Comparison of ENCODE assay signal across 27 cellular contexts in the genomic region with DNA sequence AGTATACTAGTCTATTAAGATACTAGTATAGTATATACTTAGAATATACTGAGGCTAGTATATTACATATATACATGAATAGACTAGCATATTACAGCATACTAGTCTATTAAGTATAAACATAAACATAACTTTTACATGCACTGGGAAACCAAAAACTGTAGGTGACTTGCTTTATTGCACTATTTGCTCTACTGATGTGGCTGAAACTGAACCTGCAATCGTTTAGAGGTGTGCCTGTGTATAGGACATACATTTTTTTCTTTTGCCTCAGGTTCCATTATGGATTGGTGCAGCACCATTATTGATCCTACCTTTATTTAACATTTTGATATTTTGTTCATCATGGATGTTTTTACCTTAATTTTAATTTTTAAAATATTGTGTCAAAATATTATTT.
"Had no signal": no experiment of that assay in that cellular context is flagged by ENCODE, and none has a peak within 500 bp of the region (broad histone marks: within the 10 kb centered on the region; RNA-seq: fewer than 3 reads in every experiment).

No MANE protein-coding gene starts in this region.

- H3K27ac ChIP-seq: stomach, suprapubic skin, testis, thoracic aorta, thyroid gland, tibial artery, tibial nerve, transverse colon, upper lobe of left lung, upper lobe of right lung, uterus, vagina had no signal

- H3K4me3 ChIP-seq: stomach, suprapubic skin, testis, thoracic aorta, thyroid gland, tibial artery, tibial nerve, transverse colon, upper lobe of left lung, upper lobe of right lung, uterus, vagina had no signal

- H3K4me1 ChIP-seq: stomach, suprapubic skin, testis, tibial artery, tibial nerve, transverse colon, upper lobe of left lung, upper lobe of right lung, uterus, vagina had no signal

- ATAC-seq: stimulated activated effector memory CD8-positive, alpha-beta T cell treated with anti-CD3 and anti-CD28 coated beads, Interleukin-12 subunit alpha, Interleukin-12 subunit beta, amount 100 ng/mL, for 72 hours; stimulated activated memory B cell treated with anti-CD40 and anti-IgM and Interleukin-4, amounts not matched to agents 10 μg/mL and 1 μg/mL and 100 μg/mL, for 72 hours; stimulated activated naive B cell treated with anti-CD40 and anti-IgM and Interleukin-4, amounts not matched to agents 10 μg/mL and 1 μg/mL and 100 μg/mL, for 72 hours; stimulated activated naive CD8-positive, alpha-beta T cell treated with anti-CD3 and anti-CD28 coated beads, Interleukin-15, amount 100 ng/mL, for 72 hours; stimulated activated naive CD8-positive, alpha-beta T cell treated with anti-CD3 and anti-CD28 coated beads, Interleukin-15, Interleukin-2, amounts not matched to agents 100 U/mL and 50 U/mL, for 24 hours; upper lobe of right lung had no signal

- H3K9me3 ChIP-seq: suprapubic skin, testis, thoracic aorta, thyroid gland, upper lobe of right lung, uterus, vagina had no signal

- DNase-seq: stimulated activated CD4-positive, alpha-beta T cell treated with anti-CD3 and anti-CD28 coated beads, Interleukin-2, amount 100 ng/mL, for 48 hours; stimulated activated CD4-positive, alpha-beta T cell treated with anti-CD3 and anti-CD28 coated beads, Interleukin-4, amount 100 ng/mL, for 1 hour; stimulated activated CD4-positive, alpha-beta T cell treated with anti-CD3 and anti-CD28 coated beads, Interleukin-4, amount 100 ng/mL, for 24 hours; stimulated activated CD4-positive, alpha-beta T cell treated with anti-CD3 and anti-CD28 coated beads, Interleukin-4, amount 100 ng/mL, for 4 hours; stimulated activated naive B cell treated with anti-CD40 and anti-IgM and Interleukin-4, amounts not matched to agents 10 μg/mL and 1 μg/mL and 100 μg/mL, for 72 hours; stimulated activated naive CD4-positive, alpha-beta T cell; stimulated activated naive CD4-positive, alpha-beta T cell treated with Interleukin-2 at 50 U/mL for 16 hours; stimulated activated naive CD8-positive, alpha-beta T cell treated with anti-CD3 and anti-CD28 coated beads, Interleukin-15, amount 100 ng/mL, for 72 hours; stimulated activated naive CD8-positive, alpha-beta T cell treated with anti-CD3 and anti-CD28 coated beads, Interleukin-15, Interleukin-2, amounts not matched to agents 100 U/mL and 50 U/mL, for 24 hours; stomach; substantia nigra; testis; thyroid gland; tibial artery; transverse colon; trophoblast cell; upper lobe of left lung; upper lobe of right lung; uterus had no signal

- H3K4me3 Mint-ChIP-seq: stimulated activated effector memory CD8-positive, alpha-beta T cell treated with anti-CD3 and anti-CD28 coated beads, Interleukin-12 subunit alpha, Interleukin-12 subunit beta, amount 100 ng/mL, for 72 hours; stimulated activated memory B cell treated with anti-CD40 and anti-IgM and Interleukin-4, amounts not matched to agents 10 μg/mL and 1 μg/mL and 100 μg/mL, for 72 hours; stimulated activated naive B cell treated with anti-CD40 and anti-IgM and Interleukin-4, amounts not matched to agents 10 μg/mL and 1 μg/mL and 100 μg/mL, for 72 hours; stimulated activated naive CD8-positive, alpha-beta T cell treated with anti-CD3 and anti-CD28 coated beads, Interleukin-15, amount 100 ng/mL, for 72 hours; stimulated activated naive CD8-positive, alpha-beta T cell treated with anti-CD3 and anti-CD28 coated beads, Interleukin-15, Interleukin-2, amounts not matched to agents 100 ng/mL and 50 ng/mL, for 24 hours; type B pancreatic cell had no signal

- H3K27me3 Mint-ChIP-seq: stimulated activated memory B cell treated with anti-CD40 and anti-IgM and Interleukin-4, amounts not matched to agents 10 μg/mL and 1 μg/mL and 100 μg/mL, for 72 hours; stimulated activated naive CD8-positive, alpha-beta T cell treated with anti-CD3 and anti-CD28 coated beads, Interleukin-15, amount 100 ng/mL, for 72 hours; type B pancreatic cell had no signal

- H3K36me3 ChIP-seq: stomach, suprapubic skin, thoracic aorta, thyroid gland, tibial artery, tibial nerve, transverse colon, upper lobe of left lung, upper lobe of right lung, uterus, vagina had no signal

- H3K9me3 Mint-ChIP-seq: stimulated activated effector memory CD8-positive, alpha-beta T cell treated with anti-CD3 and anti-CD28 coated beads, Interleukin-12 subunit alpha, Interleukin-12 subunit beta, amount 100 ng/mL, for 72 hours; stimulated activated naive CD8-positive, alpha-beta T cell treated with anti-CD3 and anti-CD28 coated beads, Interleukin-15, amount 100 ng/mL, for 72 hours; stimulated activated naive CD8-positive, alpha-beta T cell treated with anti-CD3 and anti-CD28 coated beads, Interleukin-15, Interleukin-2, amounts not matched to agents 100 ng/mL and 50 ng/mL, for 24 hours; type B pancreatic cell had no signal

- H3K36me3 Mint-ChIP-seq: stimulated activated effector memory CD8-positive, alpha-beta T cell treated with anti-CD3 and anti-CD28 coated beads, Interleukin-12 subunit alpha, Interleukin-12 subunit beta, amount 100 ng/mL, for 72 hours; stimulated activated memory B cell treated with anti-CD40 and anti-IgM and Interleukin-4, amounts not matched to agents 10 μg/mL and 1 μg/mL and 100 μg/mL, for 72 hours; stimulated activated naive B cell treated with anti-CD40 and anti-IgM and Interleukin-4, amounts not matched to agents 10 μg/mL and 1 μg/mL and 100 μg/mL, for 72 hours; type B pancreatic cell had no signal

- H3K4me1 Mint-ChIP-seq: stimulated activated effector memory CD8-positive, alpha-beta T cell treated with anti-CD3 and anti-CD28 coated beads, Interleukin-12 subunit alpha, Interleukin-12 subunit beta, amount 100 ng/mL, for 72 hours; stimulated activated memory B cell treated with anti-CD40 and anti-IgM and Interleukin-4, amounts not matched to agents 10 μg/mL and 1 μg/mL and 100 μg/mL, for 72 hours; stimulated activated naive B cell treated with anti-CD40 and anti-IgM and Interleukin-4, amounts not matched to agents 10 μg/mL and 1 μg/mL and 100 μg/mL, for 72 hours; stimulated activated naive CD8-positive, alpha-beta T cell treated with anti-CD3 and anti-CD28 coated beads, Interleukin-15, amount 100 ng/mL, for 72 hours had no signal

- H3K27ac Mint-ChIP-seq: stimulated activated effector memory CD8-positive, alpha-beta T cell treated with anti-CD3 and anti-CD28 coated beads, Interleukin-12 subunit alpha, Interleukin-12 subunit beta, amount 100 ng/mL, for 72 hours; stimulated activated memory B cell treated with anti-CD40 and anti-IgM and Interleukin-4, amounts not matched to agents 10 μg/mL and 1 μg/mL and 100 μg/mL, for 72 hours; stimulated activated naive B cell treated with anti-CD40 and anti-IgM and Interleukin-4, amounts not matched to agents 10 μg/mL and 1 μg/mL and 100 μg/mL, for 72 hours; stimulated activated naive CD8-positive, alpha-beta T cell treated with anti-CD3 and anti-CD28 coated beads, Interleukin-15, amount 100 ng/mL, for 72 hours; stimulated activated naive CD8-positive, alpha-beta T cell treated with anti-CD3 and anti-CD28 coated beads, Interleukin-15, Interleukin-2, amounts not matched to agents 100 ng/mL and 50 ng/mL, for 24 hours; type B pancreatic cell had no signal

- H3K27me3 ChIP-seq: stomach, suprapubic skin, testis, thyroid gland, tibial artery, tibial nerve, transverse colon, upper lobe of left lung, upper lobe of right lung, uterus, vagina had no signal
